Comparison of ENCODE assay signal across 30 cellular contexts in the genomic region with DNA sequence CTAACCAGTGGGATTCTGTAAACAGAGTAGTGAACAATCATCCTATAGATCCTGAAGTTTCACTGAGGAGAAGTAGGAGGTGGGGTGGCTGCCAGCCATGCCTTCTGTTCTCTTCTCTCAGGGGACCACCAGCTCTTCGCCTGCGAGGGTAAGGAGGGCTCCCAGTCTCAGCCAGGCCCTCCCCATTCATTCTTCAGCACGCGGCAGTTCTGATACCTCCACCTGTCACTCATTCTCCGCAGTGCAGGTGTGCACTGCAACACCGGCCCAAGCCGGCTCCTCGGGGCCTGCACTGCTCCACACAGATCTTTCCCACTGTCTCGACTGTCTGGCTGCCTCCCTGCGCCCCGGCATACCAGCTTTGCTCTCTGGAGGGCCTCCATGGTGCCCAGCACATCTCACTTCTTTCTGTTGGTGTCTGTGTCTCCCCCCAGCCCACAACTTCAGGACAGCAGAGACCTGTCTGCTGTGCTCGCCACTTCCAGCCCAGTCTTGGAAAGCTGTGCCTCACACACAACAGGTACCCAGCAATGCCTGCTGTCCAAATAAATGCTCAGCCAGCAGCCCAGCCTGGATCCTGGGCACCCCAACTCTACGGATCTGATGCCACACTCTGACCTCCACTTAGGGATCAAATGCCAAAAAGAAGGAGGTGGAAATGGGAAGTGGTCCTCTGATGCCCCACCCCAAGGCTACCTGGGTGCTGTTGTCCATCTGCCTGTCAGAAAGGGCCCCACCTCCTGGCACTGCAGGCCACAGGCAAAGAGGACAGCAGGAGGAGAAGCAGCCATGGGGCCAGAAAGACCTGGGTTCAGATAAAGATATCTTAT.
"Had no signal": no experiment of that assay in that cellular context is flagged by ENCODE, and none has a peak within 500 bp of the region (broad histone marks: within the 10 kb centered on the region; RNA-seq: fewer than 3 reads in every experiment).

No MANE protein-coding gene starts in this region.

- H3K27me3 Mint-ChIP-seq: activated naive CD4-positive, alpha-beta T cell treated with anti-CD3 and anti-CD28 coated beads, Interleukin-2, amount 10 ng/mL, durations not matched to agents 7 days and 5 days; activated naive CD8-positive, alpha-beta T cell treated with anti-CD3 and anti-CD28 coated beads, Interleukin-2, amount 10 ng/mL, durations not matched to agents 7 days and 5 days; effector memory CD8-positive, alpha-beta T cell; naive B cell; stimulated activated memory B cell treated with anti-CD40 and anti-IgM and Interleukin-4, amounts not matched to agents 10 μg/mL and 1 μg/mL and 100 μg/mL, for 72 hours; stimulated activated naive CD8-positive, alpha-beta T cell treated with anti-CD3 and anti-CD28 coated beads, Interleukin-15, amount 100 ng/mL, for 72 hours had no signal

- H3K27ac ChIP-seq: brain microvascular endothelial cell, parathyroid adenoma, psoas muscle, thyroid gland, upper lobe of right lung had no signal

- H2AFZ ChIP-seq: parathyroid adenoma had no signal

- DNase-seq: activated CD4-positive, alpha-beta T cell treated with anti-CD3 and anti-CD28 coated beads for 48 hours; activated CD4-positive, alpha-beta T cell treated with anti-CD3 and anti-CD28 coated beads, Interleukin-2, amount 50 U/mL, for 48 hours; activated effector memory CD4-positive, alpha-beta T cell treated with anti-CD3 and anti-CD28 coated beads, Interleukin-2, amount 50 U/mL, for 16 hours; activated naive CD4-positive, alpha-beta T cell treated with anti-CD3 and anti-CD28 coated beads, Interleukin-2, amount 10 ng/mL, durations not matched to agents 7 days and 5 days; activated naive CD8-positive, alpha-beta T cell treated with anti-CD3 and anti-CD28 coated beads, Interleukin-2, amount 10 ng/mL, durations not matched to agents 7 days and 5 days; activated T-cell treated with anti-CD3 and anti-CD28 coated beads, Interleukin-2, amount 50 U/mL, for 48 hours; effector memory CD8-positive, alpha-beta T cell; hippocampal formation; immature natural killer cell; kidney; left colon; mammary epithelial cell; naive B cell; occipital lobe; sigmoid colon; small intestine; stimulated activated CD4-positive, alpha-beta T cell treated with anti-CD3 and anti-CD28 coated beads, Interleukin-4, amount 100 ng/mL, for 24 hours; stimulated activated naive CD8-positive, alpha-beta T cell treated with anti-CD3 and anti-CD28 coated beads, Interleukin-15, amount 100 ng/mL, for 72 hours; T-helper 1 cell; thyroid gland; upper lobe of right lung had no signal

- H3K27me3 ChIP-seq: brain microvascular endothelial cell, gastroesophageal sphincter, sigmoid colon, thyroid gland, upper lobe of right lung had no signal

- H3K9ac ChIP-seq: parathyroid adenoma had no signal

- H3K9me3 Mint-ChIP-seq: activated naive CD4-positive, alpha-beta T cell treated with anti-CD3 and anti-CD28 coated beads, Interleukin-2, amount 10 ng/mL, durations not matched to agents 7 days and 5 days; activated naive CD8-positive, alpha-beta T cell treated with anti-CD3 and anti-CD28 coated beads, Interleukin-2, amount 10 ng/mL, durations not matched to agents 7 days and 5 days; effector memory CD8-positive, alpha-beta T cell; immature natural killer cell; naive B cell; stimulated activated memory B cell treated with anti-CD40 and anti-IgM and Interleukin-4, amounts not matched to agents 10 μg/mL and 1 μg/mL and 100 μg/mL, for 72 hours; stimulated activated naive CD8-positive, alpha-beta T cell treated with anti-CD3 and anti-CD28 coated beads, Interleukin-15, amount 100 ng/mL, for 72 hours; T-helper 2 cell treated with Interferon-gamma antibody and Interleukin-4, amounts not matched to agents 5 μg/mL and 100 μg/mL, for 36 hours had no signal

- H3K4me3 ChIP-seq: coronary artery, gastroesophageal sphincter, psoas muscle, sigmoid colon, thyroid gland, upper lobe of right lung had no signal

- H3K4me3 Mint-ChIP-seq: activated naive CD4-positive, alpha-beta T cell treated with anti-CD3 and anti-CD28 coated beads, Interleukin-2, amount 10 ng/mL, durations not matched to agents 7 days and 5 days; activated naive CD8-positive, alpha-beta T cell treated with anti-CD3 and anti-CD28 coated beads, Interleukin-2, amount 10 ng/mL, durations not matched to agents 7 days and 5 days; effector memory CD8-positive, alpha-beta T cell; neural crest cell; stimulated activated memory B cell treated with anti-CD40 and anti-IgM and Interleukin-4, amounts not matched to agents 10 μg/mL and 1 μg/mL and 100 μg/mL, for 72 hours; stimulated activated naive CD8-positive, alpha-beta T cell treated with anti-CD3 and anti-CD28 coated beads, Interleukin-15, amount 100 ng/mL, for 72 hours; T-helper 2 cell treated with Interferon-gamma antibody and Interleukin-4, amounts not matched to agents 5 μg/mL and 100 μg/mL, for 36 hours had no signal

- FAIRE-seq: astrocyte, kidney, small intestine had no signal

- ATAC-seq: effector memory CD8-positive, alpha-beta T cell; stimulated activated memory B cell treated with anti-CD40 and anti-IgM and Interleukin-4, amounts not matched to agents 10 μg/mL and 1 μg/mL and 100 μg/mL, for 72 hours; stimulated activated naive CD8-positive, alpha-beta T cell treated with anti-CD3 and anti-CD28 coated beads, Interleukin-15, amount 100 ng/mL, for 72 hours had no signal

- H3K4me1 ChIP-seq: parathyroid adenoma, psoas muscle, thyroid gland, upper lobe of right lung had no signal

- H3K27ac Mint-ChIP-seq: activated naive CD4-positive, alpha-beta T cell treated with anti-CD3 and anti-CD28 coated beads, Interleukin-2, amount 10 ng/mL, durations not matched to agents 7 days and 5 days; activated naive CD8-positive, alpha-beta T cell treated with anti-CD3 and anti-CD28 coated beads, Interleukin-2, amount 10 ng/mL, durations not matched to agents 7 days and 5 days; stimulated activated memory B cell treated with anti-CD40 and anti-IgM and Interleukin-4, amounts not matched to agents 10 μg/mL and 1 μg/mL and 100 μg/mL, for 72 hours; stimulated activated naive CD8-positive, alpha-beta T cell treated with anti-CD3 and anti-CD28 coated beads, Interleukin-15, amount 100 ng/mL, for 72 hours; T-helper 2 cell treated with Interferon-gamma antibody and Interleukin-4, amounts not matched to agents 5 μg/mL and 100 μg/mL, for 36 hours had no signal

- H3K9me3 ChIP-seq: gastroesophageal sphincter, psoas muscle, sigmoid colon, thyroid gland, upper lobe of right lung had no signal
